ENCODE assay signal across 1 cellular context in the genomic region with DNA sequence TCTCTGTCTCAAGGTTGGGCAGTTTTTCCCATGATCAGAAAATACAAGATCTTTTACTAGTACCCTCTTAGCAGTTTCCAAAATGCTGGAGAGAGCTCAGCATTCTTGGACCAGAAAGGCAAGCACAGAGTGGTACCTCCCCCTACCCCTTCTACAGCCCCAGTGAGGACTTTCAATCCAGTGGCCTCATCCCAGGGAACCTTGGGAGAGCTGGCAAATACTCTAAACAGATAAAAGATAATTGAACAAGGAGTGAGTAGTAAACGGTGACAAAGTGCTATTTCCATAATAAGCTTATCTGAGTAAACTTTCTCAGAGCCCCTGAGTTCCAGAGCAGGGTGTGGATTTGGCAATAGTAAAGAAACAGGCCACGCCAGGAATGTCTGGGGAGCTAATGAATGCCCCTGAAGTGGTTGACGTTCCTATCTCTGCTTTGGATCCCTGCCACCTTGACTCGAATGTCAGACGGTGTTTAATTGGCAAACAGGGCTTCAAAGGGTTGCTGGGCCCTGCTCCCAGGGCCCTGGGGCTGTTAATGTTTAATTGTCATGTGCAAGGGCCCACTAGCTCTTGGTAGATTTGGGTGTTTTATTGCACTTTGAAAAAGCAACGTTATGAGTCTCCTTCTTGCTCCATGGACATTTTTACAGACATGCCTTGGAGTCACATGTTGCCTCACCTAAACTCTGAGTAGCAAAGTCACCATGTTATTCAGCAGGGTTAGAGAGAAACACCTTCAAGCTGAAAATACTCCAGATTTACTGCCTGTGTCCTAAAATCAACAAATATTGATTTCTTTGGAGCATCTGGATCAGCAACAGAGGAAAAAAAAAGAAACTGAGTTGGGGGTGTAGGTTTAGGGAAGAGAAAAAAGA.
A peak's percentile ranks its signal among the peaks of the same experiment; 100 is the strongest.
TF ChIP-seq lines count a peak whose summit lies in the region.

No MANE protein-coding gene starts in this region.

TF ChIP-seq in HepG2, 621 proteins besides CTCF, POLR2A, EP300 and RAD21 (continued from another document and continues in another):
- peak; percentile 75; the same call in 1 of the 2 replicates for TF ChIP-seq SIX1 (CRISPR knock-in tag; IDR thresholded peaks at IDR 0.05; ENCODE audit: borderline replicate concordance)
- no peak for TF ChIP-seq UBTF (CRISPR knock-in tag; IDR thresholded peaks at IDR 0.05)
- TF ChIP-seq ZNF329 (CRISPR knock-in tag; IDR thresholded peaks at IDR 0.05; ENCODE audit: low read depth): no peak
- TF ChIP-seq TMF1 (CRISPR knock-in tag; IDR thresholded peaks at IDR 0.05; ENCODE audit: low read depth): no peak
- TF ChIP-seq HOXD1 (CRISPR knock-in tag; IDR thresholded peaks at IDR 0.05): 0 out of 2 replicates have a peak, but pooled peaks have one; percentile 41
- TF ChIP-seq SP2 (CRISPR knock-in tag; IDR thresholded peaks at IDR 0.05): no peak
- TF ChIP-seq, protein P1, sequence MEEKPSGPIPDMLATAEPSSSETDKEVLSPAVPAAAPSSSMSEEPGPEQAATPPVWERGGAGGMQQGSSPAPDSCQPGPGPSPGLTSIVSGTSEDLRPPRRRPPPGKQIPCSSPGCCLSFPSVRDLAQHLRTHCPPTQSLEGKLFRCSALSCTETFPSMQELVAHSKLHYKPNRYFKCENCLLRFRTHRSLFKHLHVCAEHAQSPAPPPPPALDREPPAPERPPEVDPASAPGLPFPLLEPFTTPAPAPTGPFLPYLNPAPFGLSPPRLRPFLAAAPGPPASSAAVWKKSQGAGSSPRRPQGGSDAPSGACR (CRISPR knock-in tag; IDR thresholded peaks at IDR 0.05): no peak
- TF ChIP-seq RCOR2 (CRISPR knock-in tag; IDR thresholded peaks at IDR 0.05): no peak
- TF ChIP-seq POLR2G (IDR thresholded peaks at IDR 0.05; ENCODE audit: low read depth, low read length): no peak
- no peak for TF ChIP-seq ZNF766 (CRISPR knock-in tag; IDR thresholded peaks at IDR 0.05; ENCODE audit: borderline replicate concordance)
- peak; percentile 50; the same call in 1 of the 2 replicates for TF ChIP-seq GATAD2A (CRISPR knock-in tag; IDR thresholded peaks at IDR 0.05)
- peak; percentile 92 for TF ChIP-seq TCF7 (IDR thresholded peaks at IDR 0.05; ENCODE audit: low read depth)
- no peak for TF ChIP-seq MZF1 (CRISPR knock-in tag; IDR thresholded peaks at IDR 0.05; ENCODE audit: borderline replicate concordance)
- TF ChIP-seq TCF7L2 (IDR thresholded peaks at IDR 0.05; ENCODE audit: low read depth, low read length): peak; percentile 93
- TF ChIP-seq PHF21A (CRISPR knock-in tag; IDR thresholded peaks at IDR 0.05): peak; percentile 73; the same call in 1 of the 2 replicates
- TF ChIP-seq FOSL2 (CRISPR knock-in tag; IDR thresholded peaks at IDR 0.05): peak; percentile 62
- no peak for TF ChIP-seq MXI1 (IDR thresholded peaks at IDR 0.05; ENCODE audit: borderline replicate concordance, low read depth, low read length)
- TF ChIP-seq, protein P2, sequence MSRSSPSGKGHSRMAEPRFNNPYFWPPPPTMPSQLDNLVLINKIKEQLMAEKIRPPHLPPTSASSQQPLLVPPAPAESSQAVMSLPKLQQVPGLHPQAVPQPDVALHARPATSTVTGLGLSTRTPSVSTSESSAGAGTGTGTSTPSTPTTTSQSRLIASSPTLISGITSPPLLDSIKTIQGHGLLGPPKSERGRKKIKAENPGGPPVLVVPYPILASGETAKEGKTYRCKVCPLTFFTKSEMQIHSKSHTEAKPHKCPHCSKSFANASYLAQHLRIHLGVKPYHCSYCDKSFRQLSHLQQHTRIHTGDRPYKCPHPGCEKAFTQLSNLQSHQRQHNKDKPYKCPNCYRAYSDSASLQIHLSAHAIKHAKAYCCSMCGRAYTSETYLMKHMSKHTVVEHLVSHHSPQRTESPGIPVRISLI (CRISPR knock-in tag; IDR thresholded peaks at IDR 0.05; ENCODE audit: borderline replicate concordance): no peak
- no peak for TF ChIP-seq ZNF563 (CRISPR knock-in tag; IDR thresholded peaks at IDR 0.05)
- peak; percentile 53; the same call in 1 of the 2 replicates for TF ChIP-seq HNF4A (CRISPR knock-in tag; IDR thresholded peaks at IDR 0.05)
- no peak for TF ChIP-seq MED8 (CRISPR knock-in tag; IDR thresholded peaks at IDR 0.05; ENCODE audit: insufficient replicate concordance)
- TF ChIP-seq SP4 (CRISPR knock-in tag; IDR thresholded peaks at IDR 0.05): no peak
- no peak for TF ChIP-seq HES4 (CRISPR knock-in tag; IDR thresholded peaks at IDR 0.05; ENCODE audit: borderline replicate concordance)
- TF ChIP-seq NR2F2 (IDR thresholded peaks at IDR 0.05; ENCODE audit: borderline replicate concordance, low read depth): peak; percentile 65; the same call in 1 of the 2 replicates
- TF ChIP-seq MEIS1 (CRISPR knock-in tag; IDR thresholded peaks at IDR 0.05; ENCODE audit: borderline replicate concordance): no peak
- no peak for TF ChIP-seq NRL (CRISPR knock-in tag; IDR thresholded peaks at IDR 0.05; ENCODE audit: borderline replicate concordance)
- TF ChIP-seq ZSCAN30 (CRISPR knock-in tag; IDR thresholded peaks at IDR 0.05): no peak
- no peak for TF ChIP-seq ATF7-NPFF (CRISPR knock-in tag; IDR thresholded peaks at IDR 0.05; ENCODE audit: low read depth)
- no peak for TF ChIP-seq SRSF4 (IDR thresholded peaks at IDR 0.05; ENCODE audit: low read depth, low read length, poor library complexity, severe bottlenecking)
- no peak for TF ChIP-seq LBX2 (CRISPR knock-in tag; IDR thresholded peaks at IDR 0.05; ENCODE audit: borderline replicate concordance)
- TF ChIP-seq HNRNPL (IDR thresholded peaks at IDR 0.05; ENCODE audit: low read depth, low read length): no peak
- TF ChIP-seq, protein P3, sequence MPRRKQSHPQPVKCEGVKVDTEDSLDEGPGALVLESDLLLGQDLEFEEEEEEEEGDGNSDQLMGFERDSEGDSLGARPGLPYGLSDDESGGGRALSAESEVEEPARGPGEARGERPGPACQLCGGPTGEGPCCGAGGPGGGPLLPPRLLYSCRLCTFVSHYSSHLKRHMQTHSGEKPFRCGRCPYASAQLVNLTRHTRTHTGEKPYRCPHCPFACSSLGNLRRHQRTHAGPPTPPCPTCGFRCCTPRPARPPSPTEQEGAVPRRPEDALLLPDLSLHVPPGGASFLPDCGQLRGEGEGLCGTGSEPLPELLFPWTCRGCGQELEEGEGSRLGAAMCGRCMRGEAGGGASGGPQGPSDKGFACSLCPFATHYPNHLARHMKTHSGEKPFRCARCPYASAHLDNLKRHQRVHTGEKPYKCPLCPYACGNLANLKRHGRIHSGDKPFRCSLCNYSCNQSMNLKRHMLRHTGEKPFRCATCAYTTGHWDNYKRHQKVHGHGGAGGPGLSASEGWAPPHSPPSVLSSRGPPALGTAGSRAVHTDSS (CRISPR knock-in tag; conservative IDR thresholded peaks at IDR 0.05): no peak
- TF ChIP-seq, protein P4, sequence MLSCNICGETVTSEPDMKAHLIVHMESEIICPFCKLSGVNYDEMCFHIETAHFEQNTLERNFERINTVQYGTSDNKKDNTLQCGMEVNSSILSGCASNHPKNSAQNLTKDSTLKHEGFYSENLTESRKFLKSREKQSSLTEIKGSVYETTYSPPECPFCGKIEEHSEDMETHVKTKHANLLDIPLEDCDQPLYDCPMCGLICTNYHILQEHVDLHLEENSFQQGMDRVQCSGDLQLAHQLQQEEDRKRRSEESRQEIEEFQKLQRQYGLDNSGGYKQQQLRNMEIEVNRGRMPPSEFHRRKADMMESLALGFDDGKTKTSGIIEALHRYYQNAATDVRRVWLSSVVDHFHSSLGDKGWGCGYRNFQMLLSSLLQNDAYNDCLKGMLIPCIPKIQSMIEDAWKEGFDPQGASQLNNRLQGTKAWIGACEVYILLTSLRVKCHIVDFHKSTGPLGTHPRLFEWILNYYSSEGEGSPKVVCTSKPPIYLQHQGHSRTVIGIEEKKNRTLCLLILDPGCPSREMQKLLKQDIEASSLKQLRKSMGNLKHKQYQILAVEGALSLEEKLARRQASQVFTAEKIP (CRISPR knock-in tag; IDR thresholded peaks at IDR 0.05; ENCODE audit: borderline replicate concordance): no peak
- TF ChIP-seq ZMYM3 (CRISPR knock-in tag; IDR thresholded peaks at IDR 0.05): no peak
- no peak for TF ChIP-seq AHR (CRISPR knock-in tag; IDR thresholded peaks at IDR 0.05)
- TF ChIP-seq, protein P5, sequence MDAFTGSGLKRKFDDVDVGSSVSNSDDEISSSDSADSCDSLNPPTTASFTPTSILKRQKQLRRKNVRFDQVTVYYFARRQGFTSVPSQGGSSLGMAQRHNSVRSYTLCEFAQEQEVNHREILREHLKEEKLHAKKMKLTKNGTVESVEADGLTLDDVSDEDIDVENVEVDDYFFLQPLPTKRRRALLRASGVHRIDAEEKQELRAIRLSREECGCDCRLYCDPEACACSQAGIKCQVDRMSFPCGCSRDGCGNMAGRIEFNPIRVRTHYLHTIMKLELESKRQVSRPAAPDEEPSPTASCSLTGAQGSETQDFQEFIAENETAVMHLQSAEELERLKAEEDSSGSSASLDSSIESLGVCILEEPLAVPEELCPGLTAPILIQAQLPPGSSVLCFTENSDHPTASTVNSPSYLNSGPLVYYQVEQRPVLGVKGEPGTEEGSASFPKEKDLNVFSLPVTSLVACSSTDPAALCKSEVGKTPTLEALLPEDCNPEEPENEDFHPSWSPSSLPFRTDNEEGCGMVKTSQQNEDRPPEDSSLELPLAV (CRISPR knock-in tag; conservative IDR thresholded peaks at IDR 0.05; ENCODE audit: low read depth): no peak
- TF ChIP-seq SOX5 (CRISPR knock-in tag; IDR thresholded peaks at IDR 0.05; ENCODE audit: borderline replicate concordance): no peak
- TF ChIP-seq, protein P6, sequence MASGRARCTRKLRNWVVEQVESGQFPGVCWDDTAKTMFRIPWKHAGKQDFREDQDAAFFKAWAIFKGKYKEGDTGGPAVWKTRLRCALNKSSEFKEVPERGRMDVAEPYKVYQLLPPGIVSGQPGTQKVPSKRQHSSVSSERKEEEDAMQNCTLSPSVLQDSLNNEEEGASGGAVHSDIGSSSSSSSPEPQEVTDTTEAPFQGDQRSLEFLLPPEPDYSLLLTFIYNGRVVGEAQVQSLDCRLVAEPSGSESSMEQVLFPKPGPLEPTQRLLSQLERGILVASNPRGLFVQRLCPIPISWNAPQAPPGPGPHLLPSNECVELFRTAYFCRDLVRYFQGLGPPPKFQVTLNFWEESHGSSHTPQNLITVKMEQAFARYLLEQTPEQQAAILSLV (CRISPR knock-in tag; IDR thresholded peaks at IDR 0.05; ENCODE audit: borderline replicate concordance): no peak
- no peak for TF ChIP-seq ZNF607 (CRISPR knock-in tag; IDR thresholded peaks at IDR 0.05; ENCODE audit: borderline replicate concordance)
- TF ChIP-seq, protein P7, sequence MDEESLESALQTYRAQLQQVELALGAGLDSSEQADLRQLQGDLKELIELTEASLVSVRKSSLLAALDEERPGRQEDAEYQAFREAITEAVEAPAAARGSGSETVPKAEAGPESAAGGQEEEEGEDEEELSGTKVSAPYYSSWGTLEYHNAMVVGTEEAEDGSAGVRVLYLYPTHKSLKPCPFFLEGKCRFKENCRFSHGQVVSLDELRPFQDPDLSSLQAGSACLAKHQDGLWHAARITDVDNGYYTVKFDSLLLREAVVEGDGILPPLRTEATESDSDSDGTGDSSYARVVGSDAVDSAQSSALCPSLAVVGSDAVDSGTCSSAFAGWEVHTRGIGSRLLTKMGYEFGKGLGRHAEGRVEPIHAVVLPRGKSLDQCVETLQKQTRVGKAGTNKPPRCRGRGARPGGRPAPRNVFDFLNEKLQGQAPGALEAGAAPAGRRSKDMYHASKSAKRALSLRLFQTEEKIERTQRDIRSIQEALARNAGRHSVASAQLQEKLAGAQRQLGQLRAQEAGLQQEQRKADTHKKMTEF (CRISPR knock-in tag; IDR thresholded peaks at IDR 0.05): no peak
- TF ChIP-seq, protein P8, sequence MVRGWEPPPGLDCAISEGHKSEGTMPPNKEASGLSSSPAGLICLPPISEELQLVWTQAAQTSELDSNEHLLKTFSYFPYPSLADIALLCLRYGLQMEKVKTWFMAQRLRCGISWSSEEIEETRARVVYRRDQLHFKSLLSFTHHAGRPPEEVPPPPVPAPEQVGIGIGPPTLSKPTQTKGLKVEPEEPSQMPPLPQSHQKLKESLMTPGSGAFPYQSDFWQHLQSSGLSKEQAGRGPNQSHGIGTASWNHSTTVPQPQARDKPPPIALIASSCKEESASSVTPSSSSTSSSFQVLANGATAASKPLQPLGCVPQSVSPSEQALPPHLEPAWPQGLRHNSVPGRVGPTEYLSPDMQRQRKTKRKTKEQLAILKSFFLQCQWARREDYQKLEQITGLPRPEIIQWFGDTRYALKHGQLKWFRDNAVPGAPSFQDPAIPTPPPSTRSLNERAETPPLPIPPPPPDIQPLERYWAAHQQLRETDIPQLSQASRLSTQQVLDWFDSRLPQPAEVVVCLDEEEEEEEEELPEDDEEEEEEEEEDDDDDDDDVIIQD (CRISPR knock-in tag; IDR thresholded peaks at IDR 0.05; ENCODE audit: low read depth): no peak
- no peak for TF ChIP-seq ZNF784 (CRISPR knock-in tag; IDR thresholded peaks at IDR 0.05; ENCODE audit: borderline replicate concordance)
- TF ChIP-seq MBNL3 (CRISPR knock-in tag; conservative IDR thresholded peaks at IDR 0.05): no peak
